In genomic region chr2:223697316-223697875, GRCh38 we compare ENCODE assay signal across 17 cellular contexts.
"Had no signal": no experiment of that assay in that cellular context is flagged by ENCODE, and none has a peak within 500 bp of the region (broad histone marks: within the 10 kb centered on the region; RNA-seq: fewer than 3 reads in every experiment).

No MANE protein-coding gene starts in this region.

- H3K27ac Mint-ChIP-seq: activated CD8-positive, alpha-beta memory T cell treated with anti-CD3 and anti-CD28 coated beads, Interleukin-2, amount 10 ng/mL, durations not matched to agents 7 days and 5 days; activated naive CD8-positive, alpha-beta T cell treated with anti-CD3 and anti-CD28 coated beads for 36 hours; natural killer cell; stimulated activated memory B cell treated with anti-CD40 and anti-IgM and Interleukin-4, amounts not matched to agents 10 μg/mL and 1 μg/mL and 100 μg/mL, for 72 hours; T-helper 2 cell treated with Interferon-gamma antibody and Interleukin-4, amounts not matched to agents 5 μg/mL and 100 μg/mL, for 36 hours had no signal

- DNase-seq: activated CD4-positive, alpha-beta T cell treated with anti-CD3 and anti-CD28 coated beads, Interleukin-2, amount 50 U/mL, for 48 hours; activated CD4-positive, CD25-positive, alpha-beta regulatory T cell treated with anti-CD3 and anti-CD28 coated beads, Interleukin-2, amount 50 U/mL, for 72 hours; activated CD8-positive, alpha-beta memory T cell treated with anti-CD3 and anti-CD28 coated beads, Interleukin-2, amount 10 ng/mL, durations not matched to agents 7 days and 5 days; activated gamma-delta T cell treated with Interleukin-2 at 50 U/mL for 16 hours; activated naive CD8-positive, alpha-beta T cell treated with anti-CD3 and anti-CD28 coated beads for 36 hours; activated T-cell treated with anti-CD3 and anti-CD28 coated beads, Interleukin-2, amount 50 U/mL, for 48 hours; aorta; hypothalamus; left cardiac atrium; natural killer cell; right cardiac atrium; spleen; stimulated activated CD4-positive, alpha-beta T cell treated with anti-CD3 and anti-CD28 coated beads, Interleukin-1b, Interleukin-23, amount 100 ng/mL, for 48 hours; upper lobe of right lung had no signal

- H3K4me1 ChIP-seq: spleen, upper lobe of right lung had no signal

- H3K36me3 Mint-ChIP-seq: activated CD8-positive, alpha-beta memory T cell treated with anti-CD3 and anti-CD28 coated beads, Interleukin-2, amount 10 ng/mL, durations not matched to agents 7 days and 5 days; activated naive CD8-positive, alpha-beta T cell treated with anti-CD3 and anti-CD28 coated beads for 36 hours; natural killer cell; stimulated activated memory B cell treated with anti-CD40 and anti-IgM and Interleukin-4, amounts not matched to agents 10 μg/mL and 1 μg/mL and 100 μg/mL, for 72 hours had no signal

- H3K27ac ChIP-seq: cardiac muscle cell, spleen, upper lobe of right lung had no signal

- H3K4me3 Mint-ChIP-seq: activated CD8-positive, alpha-beta memory T cell treated with anti-CD3 and anti-CD28 coated beads, Interleukin-2, amount 10 ng/mL, durations not matched to agents 7 days and 5 days; activated naive CD8-positive, alpha-beta T cell treated with anti-CD3 and anti-CD28 coated beads for 36 hours; natural killer cell; stimulated activated memory B cell treated with anti-CD40 and anti-IgM and Interleukin-4, amounts not matched to agents 10 μg/mL and 1 μg/mL and 100 μg/mL, for 72 hours; T-helper 2 cell treated with Interferon-gamma antibody and Interleukin-4, amounts not matched to agents 5 μg/mL and 100 μg/mL, for 36 hours had no signal

- ATAC-seq: activated CD8-positive, alpha-beta memory T cell treated with anti-CD3 and anti-CD28 coated beads, Interleukin-2, amount 10 ng/mL, durations not matched to agents 7 days and 5 days; left cardiac atrium; natural killer cell; right cardiac atrium; stimulated activated memory B cell treated with anti-CD40 and anti-IgM and Interleukin-4, amounts not matched to agents 10 μg/mL and 1 μg/mL and 100 μg/mL, for 72 hours had no signal

- H3K4me3 ChIP-seq: cardiac muscle cell, spleen, upper lobe of right lung had no signal

- H3K27me3 Mint-ChIP-seq: stimulated activated memory B cell treated with anti-CD40 and anti-IgM and Interleukin-4, amounts not matched to agents 10 μg/mL and 1 μg/mL and 100 μg/mL, for 72 hours had no signal

- H3K36me3 ChIP-seq: cardiac muscle cell, spleen, upper lobe of right lung had no signal

- H3K9me3 ChIP-seq: spleen, upper lobe of right lung had no signal

- H3K27me3 ChIP-seq: cardiac muscle cell, spleen, upper lobe of right lung had no signal

- H3K9me3 Mint-ChIP-seq: activated naive CD8-positive, alpha-beta T cell treated with anti-CD3 and anti-CD28 coated beads for 36 hours; natural killer cell; stimulated activated memory B cell treated with anti-CD40 and anti-IgM and Interleukin-4, amounts not matched to agents 10 μg/mL and 1 μg/mL and 100 μg/mL, for 72 hours; T-helper 2 cell treated with Interferon-gamma antibody and Interleukin-4, amounts not matched to agents 5 μg/mL and 100 μg/mL, for 36 hours had no signal
